Comparison of ENCODE assay signal across 8 cellular contexts in the genomic region with DNA sequence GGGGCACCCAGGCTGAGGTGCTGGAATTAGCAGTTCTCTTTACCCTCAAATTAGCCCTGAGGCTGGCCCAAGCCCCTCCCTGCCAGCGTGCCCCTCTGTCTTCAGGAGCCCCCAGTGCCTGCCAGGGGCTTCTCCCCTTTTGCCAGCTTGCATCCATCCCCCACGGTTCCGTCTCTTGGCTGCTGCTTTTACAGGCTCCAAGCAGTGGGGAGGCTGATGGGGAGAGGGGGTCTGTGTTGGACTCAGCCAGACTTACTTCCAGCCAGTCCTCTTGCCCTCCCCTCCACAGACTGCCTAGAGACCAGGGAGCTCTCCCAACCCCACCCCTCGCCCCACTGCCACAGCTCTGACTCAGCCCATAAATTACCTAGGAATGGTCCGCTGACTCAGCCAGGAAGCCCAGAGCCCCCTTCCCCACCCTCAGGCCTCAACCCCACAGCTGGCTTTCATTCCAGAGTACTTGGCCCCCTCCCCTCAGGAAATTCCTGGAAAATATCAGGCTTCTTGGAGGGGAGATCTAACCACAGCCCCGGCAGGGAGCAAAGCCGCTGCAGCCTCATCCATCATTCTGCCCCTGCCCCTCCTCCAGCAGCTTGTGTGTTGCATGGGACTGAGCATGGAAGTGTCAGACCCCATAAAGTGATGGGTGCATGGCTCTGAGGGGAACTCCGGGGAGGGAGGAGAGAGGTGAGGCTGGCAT.
DNase-seq lines count a peak whose midpoint lies in the region; ATAC-seq and TF ChIP-seq lines count a peak whose summit lies in the region.

No MANE protein-coding gene starts in this region.

- H3K23ac ChIP-seq in mesenchymal stem cell (ENCODE audit: low read length in 2 of 2): peak overlapping the region in 1 of 2 experiments; percentile 75

- H3K9ac ChIP-seq in mesenchymal stem cell (ENCODE audit: low read length): peak overlapping the region; percentile 10

- no peak overlapping the region for H3K4me2 ChIP-seq in mesenchymal stem cell (ENCODE audit: low read length, poor library complexity, severe bottlenecking)

- H3K4me3 Mint-ChIP-seq in stimulated activated naive CD8-positive, alpha-beta T cell treated with anti-CD3 and anti-CD28 coated beads, Interleukin-15, amount 100 ng/mL, for 72 hours: no peak overlapping the region

- no peak for ATAC-seq in stimulated activated naive CD8-positive, alpha-beta T cell treated with anti-CD3 and anti-CD28 coated beads, Interleukin-15, amount 100 ng/mL, for 72 hours

- H3K27me3 ChIP-seq in mesenchymal stem cell (ENCODE audit: control insufficient read depth in 1 of 2, insufficient read depth in 1 of 2, low read length in 2 of 2): no peaks in the 10 kb centered on the region

- H2AK5ac ChIP-seq in mesenchymal stem cell (ENCODE audit: low read length, severe bottlenecking): peak overlapping the region; percentile 72

- H3K79me1 ChIP-seq in mesenchymal stem cell (replicated peaks; ENCODE audit: low read length, poor library complexity, severe bottlenecking): no peaks in the 10 kb centered on the region

- no peak overlapping the region for H2AFZ ChIP-seq in mesenchymal stem cell (ENCODE audit: low read depth, low read length)

- H4K91ac ChIP-seq in mesenchymal stem cell (ENCODE audit: low read length): peak overlapping the region; percentile 98

- H2BK5ac ChIP-seq in mesenchymal stem cell (ENCODE audit: low read depth, low read length, poor library complexity, severe bottlenecking): peak overlapping the region; percentile 96

- peak overlapping the region in 1 of 2 experiments; percentile 98 for H3K14ac ChIP-seq in mesenchymal stem cell (ENCODE audit: low read length in 2 of 2)

- no peaks in the 10 kb centered on the region for H3K36me3 ChIP-seq in mesenchymal stem cell (ENCODE audit: control insufficient read depth in 1 of 2, insufficient read depth in 2 of 2, low read depth in 1 of 2, low read length in 2 of 2)

- H3K27ac ChIP-seq in mesenchymal stem cell (ENCODE audit: low read length, poor library complexity, severe bottlenecking): peak overlapping the region; percentile 70

- DNase-seq in AG09309 (ENCODE audit: low read depth): peak; percentile 89
- DNase-seq in LHCN-M2 (ENCODE audit: low read depth): peak; percentile 88
- peak; percentile 79 for DNase-seq in brain pericyte (ENCODE audit: low read depth, low spot score)
- DNase-seq in mesenchymal stem cell: peak; percentile 97
- no peak for DNase-seq in mesenteric fat pad (ENCODE audit: low spot score)
- DNase-seq in NK-92 treated with Interleukin-12 subunit alpha and Interleukin-12 subunit beta, amount 100 ng/mL, for 24 hours (lab: John Stamatoyannopoulos, UW): no peak
- no peak for DNase-seq in GF-D8 (lab: John Stamatoyannopoulos, UW)
- DNase-seq in stimulated activated naive CD8-positive, alpha-beta T cell treated with anti-CD3 and anti-CD28 coated beads, Interleukin-15, amount 100 ng/mL, for 72 hours: no peak

- no peaks in the 10 kb centered on the region for H3K9me3 Mint-ChIP-seq in stimulated activated naive CD8-positive, alpha-beta T cell treated with anti-CD3 and anti-CD28 coated beads, Interleukin-15, amount 100 ng/mL, for 72 hours

- H3K4me3 ChIP-seq in AG09309 (ENCODE audit: control insufficient read depth, low read depth, low read length): no peak overlapping the region
- no peak overlapping the region for H3K4me3 ChIP-seq in mesenchymal stem cell (ENCODE audit: insufficient read depth in 1 of 2, low read depth in 1 of 2, low read length in 2 of 2)

- no peak overlapping the region for H3K27ac Mint-ChIP-seq in stimulated activated naive CD8-positive, alpha-beta T cell treated with anti-CD3 and anti-CD28 coated beads, Interleukin-15, amount 100 ng/mL, for 72 hours

- peaks cover 28% of the 10 kb centered on the region for H3K4me1 Mint-ChIP-seq in stimulated activated naive CD8-positive, alpha-beta T cell treated with anti-CD3 and anti-CD28 coated beads, Interleukin-15, amount 100 ng/mL, for 72 hours

- peak overlapping the region; percentile 92 for H4K8ac ChIP-seq in mesenchymal stem cell (ENCODE audit: low read length)

- no peaks in the 10 kb centered on the region for H3K9me3 ChIP-seq in mesenchymal stem cell (ENCODE audit: control insufficient read depth, low read length)

- peak overlapping the region; percentile 93 to 97 for H3K18ac ChIP-seq in mesenchymal stem cell (ENCODE audit: low read depth in 1 of 2, low read length in 2 of 2)

- H2BK12ac ChIP-seq in mesenchymal stem cell (ENCODE audit: low read length in 2 of 2): peak overlapping the region; percentile 51 to 100

- H3K4ac ChIP-seq in mesenchymal stem cell (ENCODE audit: low read depth in 1 of 2, low read length in 2 of 2): peak overlapping the region; percentile 93 to 99

- H2BK120ac ChIP-seq in mesenchymal stem cell (ENCODE audit: low read depth, low read length): peak overlapping the region; percentile 96

- WGBS in mesenchymal stem cell: 3% methylated on average over 4 of the region's 8 CpGs

- H3K4me1 ChIP-seq in mesenchymal stem cell (ENCODE audit: control insufficient read depth, insufficient read depth, low read depth, low read length): peaks cover 49% of the 10 kb centered on the region

- peak overlapping the region; percentile 78 for H2BK15ac ChIP-seq in mesenchymal stem cell (ENCODE audit: low read depth, poor library complexity, severe bottlenecking)

- TF ChIP-seq CTCF in AG09309 (IDR thresholded peaks at IDR 0.05; ENCODE audit: control insufficient read depth, insufficient read depth, low read depth, low read length, missing control alignments): no peak

- no peaks in the 10 kb centered on the region for H3K27me3 Mint-ChIP-seq in stimulated activated naive CD8-positive, alpha-beta T cell treated with anti-CD3 and anti-CD28 coated beads, Interleukin-15, amount 100 ng/mL, for 72 hours

Comparison
In these comparisons a context has a peak if more than half of its experiments do, and no peak if none do; other contexts are left out.
1. DNase-seq: peak in AG09309 (single experiment), LHCN-M2 (single experiment), brain pericyte (single experiment) and mesenchymal stem cell (single experiment); none in mesenteric fat pad (single experiment), NK-92 treated with Interleukin-12 subunit alpha and Interleukin-12 subunit beta, amount 100 ng/mL, for 24 hours (single experiment), GF-D8 (single experiment) and stimulated activated naive CD8-positive, alpha-beta T cell treated with anti-CD3 and anti-CD28 coated beads, Interleukin-15, amount 100 ng/mL, for 72 hours (0 of 2).